ENCODE assay signal across 22 cellular contexts in the genomic region with DNA sequence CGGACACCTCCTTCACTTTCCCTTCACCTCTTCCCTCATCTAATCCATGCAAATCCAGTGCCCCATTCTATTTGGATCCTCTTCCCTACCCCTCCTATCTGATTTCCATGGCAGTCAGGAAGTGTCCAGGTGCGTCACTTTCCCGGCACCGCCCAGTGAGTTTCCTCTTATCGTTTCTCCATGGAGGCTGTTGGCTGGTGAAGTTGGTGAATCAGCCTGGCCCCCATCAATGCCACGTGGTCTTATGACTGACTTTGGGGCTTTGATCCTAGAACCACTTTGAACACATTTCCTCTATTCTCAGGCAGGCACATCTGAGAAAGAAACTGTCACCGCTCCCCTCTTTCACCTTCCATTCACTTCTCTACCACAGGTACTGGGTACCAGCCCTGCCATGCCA.
DNase-seq lines count a peak whose midpoint lies in the region; ATAC-seq and TF ChIP-seq lines count a peak whose summit lies in the region.
"Had no signal": no experiment of that assay in that cellular context is flagged by ENCODE, and none has a peak within 500 bp of the region (broad histone marks: within the 10 kb centered on the region; RNA-seq: fewer than 3 reads in every experiment).

No MANE protein-coding gene starts in this region.

- no peak for TF ChIP-seq RAD21 in HCT116 (IDR thresholded peaks at IDR 0.05; ENCODE audit: low read depth)

- H3K9me2 ChIP-seq in HCT116 (ENCODE audit: insufficient read depth) = no peaks in the 10 kb centered on the region
- H3K9me2 ChIP-seq: SK-N-SH had no signal

- H3K27me3 Mint-ChIP-seq in WTC11 (ENCODE audit: low read depth) = no peaks in the 10 kb centered on the region
- H3K27me3 Mint-ChIP-seq: IgD-negative memory B cell had no signal

- CTCF ChIA-PET in HCT116 (lab: Charles Lee) = no interaction called here
- CTCF ChIA-PET in WTC11 (lab: Charles Lee) = no interaction called here

- ATAC-seq in HCT116 = no peak
- ATAC-seq in WTC11 = peak; percentile 20; the same call in 1 of the 2 replicates
- peak; percentile 72 for ATAC-seq in left colon
- no peak for ATAC-seq in HG03439 (IDR thresholded peaks at IDR 0.05; ENCODE audit: unreplicated experiment)

- H3K9me3 Mint-ChIP-seq in WTC11 = no peaks in the 10 kb centered on the region
- H3K9me3 Mint-ChIP-seq: CD14-positive monocyte, IgD-negative memory B cell had no signal

- RAD21 ChIA-PET in HCT116 (lab: Charles Lee; ENCODE audit: low non-redundant PET in 1 of 2, low total read pairs in 2 of 2, uncharacterized antibody in 2 of 2, unreplicated experiment in 2 of 2) = no interaction called here

- H3K9me3 ChIP-seq in HCT116 (ENCODE audit: control insufficient read depth in 1 of 2, insufficient read depth in 1 of 2, low read depth in 1 of 2, low read length in 2 of 2) = no peaks in the 10 kb centered on the region
- no peaks in the 10 kb centered on the region for H3K9me3 ChIP-seq in thyroid gland
- H3K9me3 ChIP-seq: HAP-1, MG63, SK-N-SH had no signal

- no peak overlapping the region for H3K9ac ChIP-seq in HCT116 (ENCODE audit: low read length)
- H3K9ac ChIP-seq: SK-N-SH had no signal

- H3K4me3 ChIP-seq in HCT116 (replicated peaks in 1 of 2; ENCODE audit: low read depth in 1 of 2, low read length in 2 of 2) = no peak overlapping the region
- H3K4me3 ChIP-seq in thyroid gland (replicated peaks in 1 of 3) = no peak overlapping the region
- H3K4me3 ChIP-seq: HAP-1, MG63 had no signal

- BruUV-seq in HCT116 (replicated peaks; lab: Mats Ljungman, UMichigan) = no TSS peak

- peak; percentile 4 for DNase-seq in A172 (ENCODE audit: low spot score)
- no peak for DNase-seq in HCT116 (ENCODE audit: low read depth, low spot score)
- DNase-seq in WTC11 (ENCODE audit: low spot score) = no peak
- DNase-seq in left colon = peak in 1 of 2 donors; percentile 36
- no peak for DNase-seq in T1000 (lab: John Stamatoyannopoulos, UW)
- no peak for DNase-seq in thyroid gland
- DNase-seq in foreskin melanocyte = no peak
- DNase-seq: 8988T; AML-193; DMS53; Kasumi-1; MG63; NCI-H1694 treated with DMSO at 0.1 percent for 48 hours; NCI-H774; NK-92 treated with Interleukin-12 subunit alpha and Interleukin-12 subunit beta, amount 100 ng/mL, for 24 hours; SIG-M5; SK-N-SH had no signal

- H3K36me3 ChIP-seq in HCT116 (ENCODE audit: control insufficient read depth in 1 of 2, insufficient read depth in 2 of 2, low read length in 2 of 2) (no peaks in the 10 kb centered on the region), thyroid gland (no peaks in the 10 kb centered on the region)
- H3K36me3 ChIP-seq: HAP-1, MG63 had no signal

- H3K4me1 ChIP-seq in HCT116 (ENCODE audit: control insufficient read depth in 1 of 2, insufficient read depth in 2 of 2, low read length in 2 of 2) (peaks cover 0 to 15% of the 10 kb centered on the region in 2 experiments; a peak in 3 of 4 replicates), thyroid gland (no peaks in the 10 kb centered on the region)

- 87 to 90% methylated on average over 7 of the region's 7 CpGs for WGBS in thyroid gland, 2 donors

- H3K4me2 ChIP-seq in HCT116 (ENCODE audit: low read length) = peak overlapping the region; percentile 37
- H3K4me2 ChIP-seq: SK-N-SH had no signal

- intact Hi-C loops in HCT116 (cut with micrococcal nuclease) = no loop called here
- intact Hi-C loops in left colon (cut with DNase I, micrococcal nuclease) = no loop called here
- intact Hi-C loops in thyroid gland (cut with DNase I) = no loop called here

- POLR2A ChIA-PET in HCT116 (lab: Charles Lee) (no interaction called here), WTC11 (lab: Charles Lee) (no interaction called here)

- H2AFZ ChIP-seq in HCT116 (ENCODE audit: low read depth, low read length, poor library complexity, severe bottlenecking) = no peak overlapping the region

- H3K36me3 Mint-ChIP-seq in WTC11 = no peaks in the 10 kb centered on the region
- H3K36me3 Mint-ChIP-seq: CD14-positive monocyte had no signal

- H4K20me1 ChIP-seq in HCT116 (ENCODE audit: insufficient read depth) = no peaks in the 10 kb centered on the region

- TF ChIP-seq POLR2A in HCT116 (IDR thresholded peaks at IDR 0.05; ENCODE audit: borderline replicate concordance, extremely low read depth, insufficient read depth, insufficient read length) (no peak), thyroid gland (IDR thresholded peaks at IDR 0.05) (no peak)

- TF ChIP-seq CTCF in HCT116 (IDR thresholded peaks at IDR 0.05 in 2 of 3, conservative IDR thresholded peaks at IDR 0.05 in 1 of 3; ENCODE audit: borderline replicate concordance in 1 of 3, insufficient read depth in 1 of 3, low read depth in 2 of 3, low read length in 2 of 3) = no peak
- no peak for TF ChIP-seq CTCF in WTC11 (IDR thresholded peaks at IDR 0.05)
- TF ChIP-seq CTCF in thyroid gland (IDR thresholded peaks at IDR 0.05) = no peak

- H3K27me3 ChIP-seq in HCT116 (ENCODE audit: insufficient read depth, low read length) (no peaks in the 10 kb centered on the region), thyroid gland (no peaks in the 10 kb centered on the region)
- H3K27me3 ChIP-seq: MG63 had no signal

- H3K27ac ChIP-seq in HCT116 (ENCODE audit: low read depth, low read length) (no peak overlapping the region), thyroid gland (no peak overlapping the region)
- H3K27ac ChIP-seq: RWPE1 had no signal

- H3K4me3 Mint-ChIP-seq in WTC11 = no peak overlapping the region
- H3K4me3 Mint-ChIP-seq: CD14-positive monocyte had no signal

- no peak overlapping the region for H3K27ac Mint-ChIP-seq in WTC11
- H3K27ac Mint-ChIP-seq: CD14-positive monocyte, IgD-negative memory B cell had no signal

- H3K4me1 Mint-ChIP-seq in WTC11 = peaks cover 15% of the 10 kb centered on the region
- H3K4me1 Mint-ChIP-seq: CD14-positive monocyte had no signal

- no peaks in the 10 kb centered on the region for H3K79me2 ChIP-seq in HCT116 (ENCODE audit: insufficient read depth, low read length)

TF ChIP-seq in HCT116, 20 proteins besides CTCF, POLR2A, EP300 and RAD21 (continues in another document):
- TF ChIP-seq EZH2phosphoT487 (IDR thresholded peaks at IDR 0.05; ENCODE audit: borderline replicate concordance) (no peak), JUND (IDR thresholded peaks at IDR 0.05) (no peak)
- TF ChIP-seq, protein P1, sequence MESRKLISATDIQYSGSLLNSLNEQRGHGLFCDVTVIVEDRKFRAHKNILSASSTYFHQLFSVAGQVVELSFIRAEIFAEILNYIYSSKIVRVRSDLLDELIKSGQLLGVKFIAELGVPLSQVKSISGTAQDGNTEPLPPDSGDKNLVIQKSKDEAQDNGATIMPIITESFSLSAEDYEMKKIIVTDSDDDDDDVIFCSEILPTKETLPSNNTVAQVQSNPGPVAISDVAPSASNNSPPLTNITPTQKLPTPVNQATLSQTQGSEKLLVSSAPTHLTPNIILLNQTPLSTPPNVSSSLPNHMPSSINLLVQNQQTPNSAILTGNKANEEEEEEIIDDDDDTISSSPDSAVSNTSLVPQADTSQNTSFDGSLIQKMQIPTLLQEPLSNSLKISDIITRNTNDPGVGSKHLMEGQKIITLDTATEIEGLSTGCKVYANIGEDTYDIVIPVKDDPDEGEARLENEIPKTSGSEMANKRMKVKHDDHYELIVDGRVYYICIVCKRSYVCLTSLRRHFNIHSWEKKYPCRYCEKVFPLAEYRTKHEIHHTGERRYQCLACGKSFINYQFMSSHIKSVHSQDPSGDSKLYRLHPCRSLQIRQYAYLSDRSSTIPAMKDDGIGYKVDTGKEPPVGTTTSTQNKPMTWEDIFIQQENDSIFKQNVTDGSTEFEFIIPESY (IDR thresholded peaks at IDR 0.05; ENCODE audit: extremely low read depth, insufficient replicate concordance, low read length) = no peak

TF ChIP-seq in WTC11, 78 proteins besides CTCF, POLR2A, EP300 and RAD21:
- TF ChIP-seq, protein P2, sequence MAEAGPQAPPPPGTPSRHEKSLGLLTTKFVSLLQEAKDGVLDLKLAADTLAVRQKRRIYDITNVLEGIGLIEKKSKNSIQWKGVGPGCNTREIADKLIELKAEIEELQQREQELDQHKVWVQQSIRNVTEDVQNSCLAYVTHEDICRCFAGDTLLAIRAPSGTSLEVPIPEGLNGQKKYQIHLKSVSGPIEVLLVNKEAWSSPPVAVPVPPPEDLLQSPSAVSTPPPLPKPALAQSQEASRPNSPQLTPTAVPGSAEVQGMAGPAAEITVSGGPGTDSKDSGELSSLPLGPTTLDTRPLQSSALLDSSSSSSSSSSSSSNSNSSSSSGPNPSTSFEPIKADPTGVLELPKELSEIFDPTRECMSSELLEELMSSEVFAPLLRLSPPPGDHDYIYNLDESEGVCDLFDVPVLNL (CRISPR knock-in tag; IDR thresholded peaks at IDR 0.05; ENCODE audit: borderline replicate concordance, low read depth) = no peak

Comparison
In these comparisons a context has a peak if more than half of its experiments do, and no peak if none do; other contexts are left out.
1. ATAC-seq: peak in WTC11 (single experiment) and left colon (single experiment); none in HCT116 (single experiment) and HG03439 (single experiment).